ENCODE assay signal across 17 cellular contexts in the genomic region with DNA sequence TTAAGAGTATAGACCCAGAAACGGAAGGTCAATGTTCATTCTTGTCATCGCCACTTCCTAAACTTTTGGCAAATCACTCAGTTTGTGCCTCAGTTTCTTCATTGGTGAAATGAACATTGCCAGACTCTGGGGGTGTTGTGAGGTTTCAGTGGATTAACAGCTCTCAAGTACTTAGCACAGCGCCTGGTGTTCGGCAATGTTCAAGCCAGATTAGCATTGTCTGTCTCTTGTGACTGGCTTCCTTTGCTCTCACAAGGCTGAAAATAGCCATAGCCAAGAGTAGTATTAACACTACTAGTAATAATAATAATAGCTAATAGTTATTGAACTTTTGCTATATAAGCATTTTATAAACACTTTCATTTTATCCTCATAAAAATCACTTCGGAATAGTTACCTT.
DNase-seq lines count a peak whose midpoint lies in the region; ATAC-seq, FAIRE-seq and TF ChIP-seq lines count a peak whose summit lies in the region.
"Had no signal": no experiment of that assay in that cellular context is flagged by ENCODE, and none has a peak within 500 bp of the region (broad histone marks: within the 10 kb centered on the region; RNA-seq: fewer than 3 reads in every experiment).

No MANE protein-coding gene starts in this region.

- H4K5ac ChIP-seq in IMR-90 (ENCODE audit: low read depth, low read length), result no peak overlapping the region

- H3K36me3 ChIP-seq in IMR-90 (ENCODE audit: control insufficient read depth, insufficient read depth, low read length) (peaks cover 10% of the 10 kb centered on the region), K562 (ENCODE audit: control insufficient read depth, insufficient read depth, low read length) (no peaks in the 10 kb centered on the region), suprapubic skin (no peaks in the 10 kb centered on the region), ascending aorta (peaks cover 0 to 8% of the 10 kb centered on the region in 2 donors), upper lobe of left lung (no peaks in the 10 kb centered on the region)
- H3K36me3 ChIP-seq: HAP-1 had no signal

- TF ChIP-seq RAD21 in IMR-90 (IDR thresholded peaks at IDR 0.05; ENCODE audit: low read length) (no peak), K562 (CRISPR knock-in tag; conservative IDR thresholded peaks at IDR 0.05 in 1 of 2, IDR thresholded peaks at IDR 0.05 in 1 of 2) (no peak)

- 0 out of 2 replicates have a peak, but pooled peaks cover 2% of the 10 kb centered on the region for H3K9me3 ChIP-seq in IMR-90 (ENCODE audit: control insufficient read depth, insufficient read depth, low read length)
- no peaks in the 10 kb centered on the region for H3K9me3 ChIP-seq in K562 (replicated peaks; ENCODE audit: control insufficient read depth, insufficient read depth, low read depth, low read length)
- H3K9me3 ChIP-seq in suprapubic skin, result no peaks in the 10 kb centered on the region
- no peaks in the 10 kb centered on the region for H3K9me3 ChIP-seq in ascending aorta
- H3K9me3 ChIP-seq in upper lobe of left lung, result peaks cover 0 to 8% (median 0%) of the 10 kb centered on the region in 4 donors

- CTCF ChIA-PET in IMR-90 (lab: Yijun Ruan, JAX), result no interaction called here
- CTCF ChIA-PET in K562 (lab: Yijun Ruan, JAX; ENCODE audit: low intra/inter-chr PET ratio), result no interaction called here

- H4K20me1 ChIP-seq in IMR-90 (ENCODE audit: insufficient read depth, low read length), result no peaks in the 10 kb centered on the region
- H4K20me1 ChIP-seq in K562 (replicated peaks; ENCODE audit: control insufficient read depth, insufficient read depth, low read length), result no peaks in the 10 kb centered on the region

- H3K27ac ChIP-seq in IMR-90 (ENCODE audit: insufficient read depth, low read length), result no peak overlapping the region
- H3K27ac ChIP-seq in K562 (ENCODE audit: extremely low read depth, low read depth, low read length), result no peak overlapping the region
- peak overlapping the region; percentile 48 for H3K27ac ChIP-seq in suprapubic skin
- no peak overlapping the region for H3K27ac ChIP-seq in ascending aorta
- no peak overlapping the region for H3K27ac ChIP-seq in upper lobe of left lung
- H3K27ac ChIP-seq: C4-2B, GM23248, HL-60 had no signal

- peaks cover 5% of the 10 kb centered on the region; the same call in 1 of the 2 replicates for H3K9me1 ChIP-seq in IMR-90 (ENCODE audit: insufficient read depth, low read length)
- no peaks in the 10 kb centered on the region for H3K9me1 ChIP-seq in K562 (ENCODE audit: control insufficient read depth, insufficient read depth, low read length)

- WGBS in IMR-90 (ENCODE audit: extremely low coverage in 2 of 2, insufficient read length in 1 of 2), 2 experiments, result no CpG with 5 or more reads among the region's 5 CpGs
- WGBS in K562 (ENCODE audit: insufficient coverage, low coverage, missing lambda C conversion rate), result 0% methylated on average over 5 of the region's 5 CpGs
- 93% methylated on average over 5 of the region's 5 CpGs for WGBS in suprapubic skin
- 96 to 98% methylated on average over 5 of the region's 5 CpGs for WGBS in upper lobe of left lung, 2 donors

- H3K4me2 ChIP-seq in IMR-90 (ENCODE audit: low read depth, low read length), result no peak overlapping the region
- H3K4me2 ChIP-seq in K562 (ENCODE audit: insufficient read depth, low read length), result no peak overlapping the region

- H2AK9ac ChIP-seq in IMR-90 (replicated peaks; ENCODE audit: low read depth, low read length, poor library complexity), result no peak overlapping the region

- H2AK5ac ChIP-seq in IMR-90 (ENCODE audit: low read depth, low read length), result no peak overlapping the region

- H3K79me1 ChIP-seq in IMR-90 (ENCODE audit: low read depth in 1 of 2, low read length in 2 of 2), result no peaks in the 10 kb centered on the region; a peak in 1 of 4 replicates

- H3K23ac ChIP-seq in IMR-90 (ENCODE audit: low read depth, low read length), result no peak overlapping the region

- no peak overlapping the region for H2BK5ac ChIP-seq in IMR-90 (ENCODE audit: low read depth, low read length, poor library complexity, severe bottlenecking)

- H3K4ac ChIP-seq in IMR-90 (ENCODE audit: low read depth, low read length), result no peak overlapping the region

- no peak overlapping the region for H3K14ac ChIP-seq in IMR-90 (replicated peaks; ENCODE audit: low read depth, low read length)

- in situ Hi-C loops in IMR-90 (cut with MboI; ENCODE audit: low sequenced_read_pairs) (loop anchor here (25.0 kb wide), 1 partner anchor 960 kb away; a partner anchor contains a TSS), K562 (cut with MboI) (no loop called here)

- BruUV-seq in IMR-90 (replicated peaks; lab: Mats Ljungman, UMichigan) (no TSS peak), K562 (replicated peaks; lab: Mats Ljungman, UMichigan) (no TSS peak)

- no peaks in the 10 kb centered on the region for H3K79me2 ChIP-seq in K562 (ENCODE audit: control insufficient read depth, insufficient read depth, low read length)

- H2BK20ac ChIP-seq in IMR-90 (ENCODE audit: low read depth, low read length), result no peak overlapping the region

- H2BK120ac ChIP-seq in IMR-90 (ENCODE audit: low read depth, low read length), result no peak overlapping the region

- H3K18ac ChIP-seq in IMR-90 (ENCODE audit: low read depth, low read length), result no peak overlapping the region

- peak; percentile 52 for DNase-seq in D341Med (ENCODE audit: low spot score)
- no peak for DNase-seq in IMR-90
- DNase-seq in K562 (ENCODE audit: extremely low read depth in 1 of 4, low spot score in 3 of 4), result no peak
- DNase-seq in suprapubic skin (ENCODE audit: low spot score in 2 of 2), result no peak
- DNase-seq in stimulated activated naive CD4-positive, alpha-beta T cell treated with Interleukin-2 at 50 U/mL for 16 hours (lab: John Stamatoyannopoulos, UW), result no peak
- DNase-seq in ascending aorta (ENCODE audit: low spot score in 2 of 2), result no peak
- DNase-seq in upper lobe of left lung, result no peak
- DNase-seq: ACHN; Caco-2; CD4-positive, alpha-beta T cell; DMS79 treated with DMSO at 0.1 percent for 48 hours; GF-D8; GM23248; KG1 had no signal

- H3K9ac ChIP-seq in IMR-90 (ENCODE audit: low read depth, low read length) (no peak overlapping the region), K562 (ENCODE audit: insufficient read depth in 1 of 2, low read depth in 2 of 2, low read length in 2 of 2) (no peak overlapping the region)
- H3K9ac ChIP-seq: GM23248 had no signal

- no peak for FAIRE-seq in K562 (lab: Jason Lieb, UNC)

- H2AFZ ChIP-seq in IMR-90 (replicated peaks; ENCODE audit: low read length, poor library complexity) (no peak overlapping the region), K562 (ENCODE audit: low read depth, low read length) (no peak overlapping the region)
- H2AFZ ChIP-seq: GM23248 had no signal

- TF ChIP-seq EP300 in K562 (IDR thresholded peaks at IDR 0.05; ENCODE audit: low read length) (no peak), suprapubic skin (IDR thresholded peaks at IDR 0.05) (no peak), upper lobe of left lung (IDR thresholded peaks at IDR 0.05) (no peak)

- no peak overlapping the region for H2BK15ac ChIP-seq in IMR-90 (ENCODE audit: low read depth, low read length)

- TF ChIP-seq CTCF in IMR-90 (conservative IDR thresholded peaks at IDR 0.05; ENCODE audit: low read depth, low read length), result no peak
- TF ChIP-seq CTCF in K562 (IDR thresholded peaks at IDR 0.05 in 2 of 3, conservative IDR thresholded peaks at IDR 0.05 in 1 of 3; ENCODE audit: insufficient read depth in 2 of 3, low read depth in 1 of 3, low read length in 3 of 3), result no peak
- no peak for TF ChIP-seq CTCF in suprapubic skin (IDR thresholded peaks at IDR 0.05)
- TF ChIP-seq CTCF in ascending aorta (IDR thresholded peaks at IDR 0.05), result no peak
- no peak for TF ChIP-seq CTCF in upper lobe of left lung (IDR thresholded peaks at IDR 0.05)

- no peak overlapping the region for H3K56ac ChIP-seq in IMR-90 (ENCODE audit: extremely low read depth, insufficient read depth, low read length)

- dilution Hi-C loops in IMR-90 (cut with HindIII; ENCODE audit: low sequenced_read_pairs, unreplicated experiment), result no loop called here

- intact Hi-C loops in IMR-90 (cut with micrococcal nuclease), result no loop called here
- intact Hi-C loops in K562 (cut with micrococcal nuclease), result no loop called here
- intact Hi-C loops in ascending aorta (cut with DNase I), result no loop called here

- ATAC-seq in IMR-90 (ENCODE audit: low read depth) (no peak), K562 (no peak), upper lobe of left lung (ENCODE audit: low FRiP score in 2 of 2) (no peak)

- TF ChIP-seq POLR2A in IMR-90 (IDR thresholded peaks at IDR 0.05; ENCODE audit: low read depth, low read length) (no peak), K562 (conservative IDR thresholded peaks at IDR 0.05) (no peak), suprapubic skin (IDR thresholded peaks at IDR 0.05) (no peak), upper lobe of left lung (IDR thresholded peaks at IDR 0.05) (no peak)

- no peak overlapping the region for H4K8ac ChIP-seq in IMR-90 (ENCODE audit: low read depth in 2 of 2, low read length in 2 of 2)

- H3K4me3 ChIP-seq in IMR-90 (ENCODE audit: insufficient read depth, low read depth, low read length) (no peak overlapping the region), K562 (no peak overlapping the region), suprapubic skin (no peak overlapping the region), ascending aorta (no peak overlapping the region), upper lobe of left lung (no peak overlapping the region)
- H3K4me3 ChIP-seq: GM23248, HAP-1 had no signal

- POLR2A ChIA-PET in IMR-90 (lab: Charles Lee; ENCODE audit: unreplicated experiment), result no interaction called here
- POLR2A ChIA-PET in K562 (lab: Yijun Ruan, JAX), result interaction anchor here (0.6 kb wide), 1 partner anchor 135 kb away, joined by 3 read pairs; no protein-coding TSS in a partner anchor

- H3K27me3 ChIP-seq in IMR-90 (ENCODE audit: control insufficient read depth, insufficient read depth, low read length) (no peaks in the 10 kb centered on the region), K562 (ENCODE audit: control insufficient read depth in 2 of 2, insufficient read depth in 2 of 2, low read length in 2 of 2) (peaks cover 0 to under 1% of the 10 kb centered on the region in 2 experiments; a peak in 1 of 5 replicates), suprapubic skin (no peaks in the 10 kb centered on the region), ascending aorta (no peaks in the 10 kb centered on the region), upper lobe of left lung (no peaks in the 10 kb centered on the region)

- H3K4me1 ChIP-seq in IMR-90 (ENCODE audit: control insufficient read depth, insufficient read depth, low read length), result peaks cover 4% of the 10 kb centered on the region; the same call in 1 of the 2 replicates
- H3K4me1 ChIP-seq in K562 (replicated peaks in 1 of 2; ENCODE audit: control insufficient read depth in 2 of 2, insufficient read depth in 2 of 2, low read length in 2 of 2), result no peaks in the 10 kb centered on the region
- peaks cover 6% of the 10 kb centered on the region for H3K4me1 ChIP-seq in suprapubic skin
- peaks cover 0 to 4% of the 10 kb centered on the region in 2 donors for H3K4me1 ChIP-seq in ascending aorta
- no peaks in the 10 kb centered on the region for H3K4me1 ChIP-seq in upper lobe of left lung
- H3K4me1 ChIP-seq: Caco-2 had no signal

- H4K91ac ChIP-seq in IMR-90 (ENCODE audit: insufficient read depth, low read depth, low read length), result no peak overlapping the region

TF ChIP-seq in K562, 482 proteins besides CTCF, POLR2A, EP300 and RAD21 (continues in another document):
- 0 out of 2 replicates have a peak, but pooled peaks have one; percentile 30 for TF ChIP-seq ZNF316 (IDR thresholded peaks at IDR 0.05)
- peak; percentile 33; the same call in 1 of the 2 replicates for TF ChIP-seq MAFG (tag; conservative IDR thresholded peaks at IDR 0.05)
